ENCODE assay signal across 1 cellular context in the genomic region with DNA sequence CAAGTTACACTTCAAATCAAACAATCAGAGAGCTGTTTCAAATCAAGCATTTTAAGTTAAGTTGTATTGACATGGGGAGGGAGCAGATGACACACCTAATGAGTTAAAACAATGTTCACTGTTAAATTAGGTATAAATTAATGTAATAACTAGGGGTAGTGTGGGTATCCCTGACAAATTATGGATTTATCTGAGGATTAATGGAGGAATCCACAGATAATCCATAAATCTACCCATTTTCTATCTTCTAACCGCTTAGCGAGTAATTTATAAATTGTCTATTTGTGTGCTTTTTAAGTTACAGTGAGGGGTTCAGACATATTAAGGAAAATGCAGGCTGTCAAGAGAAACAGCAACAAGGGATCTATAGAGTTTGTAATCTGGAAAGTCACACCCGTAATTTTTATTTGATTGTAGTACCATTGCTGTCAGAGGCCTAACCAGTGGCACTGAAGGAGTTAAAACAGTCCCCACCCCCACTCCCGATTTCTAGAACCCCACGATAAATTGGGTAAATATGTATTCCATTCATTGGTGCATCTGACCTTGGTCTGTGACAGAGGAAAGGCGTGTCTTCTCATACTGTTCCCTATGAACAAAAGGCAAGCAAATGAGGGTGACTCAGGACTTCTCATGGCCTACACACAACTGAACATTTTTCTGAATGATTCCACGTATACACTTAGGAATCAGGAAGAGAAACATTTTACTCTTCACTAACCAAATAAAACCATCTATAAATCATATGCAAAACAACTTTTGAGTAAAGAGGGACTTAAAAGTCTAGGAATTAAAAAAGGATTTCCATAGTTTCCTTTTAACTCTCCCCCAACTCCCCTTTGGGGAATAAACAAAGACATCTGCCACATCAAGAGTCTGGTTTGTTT.
TF ChIP-seq lines count a peak whose summit lies in the region.

No MANE protein-coding gene starts in this region.

TF ChIP-seq in K562, 482 proteins besides CTCF, POLR2A, EP300 and RAD21 (continued from another document and continues in another):
- TF ChIP-seq ZNF239 (CRISPR knock-in tag; IDR thresholded peaks at IDR 0.05) (peak; percentile 67), CCNT2 (IDR thresholded peaks at IDR 0.05; ENCODE audit: borderline replicate concordance, extremely low read depth, insufficient read length, low read depth, low read length) (peak; percentile 19), ZNF184 (CRISPR knock-in tag; IDR thresholded peaks at IDR 0.05) (no peak), POLR2B (IDR thresholded peaks at IDR 0.05; ENCODE audit: low read depth, partially characterized antibody) (peak; percentile 79), MYBL2 (IDR thresholded peaks at IDR 0.05; ENCODE audit: low read depth) (no peak), MYBL2 (CRISPR knock-in tag; IDR thresholded peaks at IDR 0.05; ENCODE audit: borderline replicate concordance) (no peak), HEY1 (CRISPR knock-in tag; IDR thresholded peaks at IDR 0.05; ENCODE audit: borderline replicate concordance) (peak; percentile 69; the same call in 1 of the 2 replicates), ETV5 (CRISPR knock-in tag; IDR thresholded peaks at IDR 0.05; ENCODE audit: low read depth) (no peak), GATAD2A (IDR thresholded peaks at IDR 0.05) (no peak), GTF2E2 (tag; IDR thresholded peaks at IDR 0.05) (no peak; the same call in 1 of the 2 replicates), ZNF124 (CRISPR knock-in tag; IDR thresholded peaks at IDR 0.05) (no peak), HMG20A (CRISPR knock-in tag; conservative IDR thresholded peaks at IDR 0.05) (no peak), ZNF561 (CRISPR knock-in tag; conservative IDR thresholded peaks at IDR 0.05) (no peak; the same call in 1 of the 2 replicates), HNRNPL (IDR thresholded peaks at IDR 0.05; ENCODE audit: low read depth, low read length) (no peak), PHB (CRISPR knock-in tag; IDR thresholded peaks at IDR 0.05) (0 out of 2 replicates have a peak, but pooled peaks have one; percentile 66), MTA1 (IDR thresholded peaks at IDR 0.05; ENCODE audit: borderline replicate concordance) (0 out of 2 replicates have a peak, but pooled peaks have one; percentile 23), MEIS2 (IDR thresholded peaks at IDR 0.05; ENCODE audit: partially characterized antibody) (peak; percentile 42), RUNX1 (IDR thresholded peaks at IDR 0.05; ENCODE audit: low read depth) (no peak), CBX3 (IDR thresholded peaks at IDR 0.05; ENCODE audit: borderline replicate concordance in 1 of 2, low read length in 2 of 2) (0 out of 3 replicates have a peak, but pooled peaks of 1 of the 2 experiments have one; percentile 27), ZNF224 (CRISPR knock-in tag; IDR thresholded peaks at IDR 0.05) (no peak), SIN3A (IDR thresholded peaks at IDR 0.05; ENCODE audit: borderline replicate concordance in 2 of 2, control insufficient read depth in 1 of 2, low read depth in 2 of 2, low read length in 2 of 2) (no peak), CREBBP (IDR thresholded peaks at IDR 0.05; ENCODE audit: low read depth, low read length) (no peak), ZNF699 (CRISPR knock-in tag; IDR thresholded peaks at IDR 0.05; ENCODE audit: insufficient replicate concordance) (no peak), CREM (IDR thresholded peaks at IDR 0.05; ENCODE audit: low read depth) (peak; percentile 70), RBM17 (IDR thresholded peaks at IDR 0.05; ENCODE audit: borderline replicate concordance, low read depth, low read length) (no peak), GABPA (tag; conservative IDR thresholded peaks at IDR 0.05; ENCODE audit: low read depth) (no peak; the same call in 1 of the 2 replicates), DPF2 (IDR thresholded peaks at IDR 0.05) (peak; percentile 81)
- TF ChIP-seq, protein P1, sequence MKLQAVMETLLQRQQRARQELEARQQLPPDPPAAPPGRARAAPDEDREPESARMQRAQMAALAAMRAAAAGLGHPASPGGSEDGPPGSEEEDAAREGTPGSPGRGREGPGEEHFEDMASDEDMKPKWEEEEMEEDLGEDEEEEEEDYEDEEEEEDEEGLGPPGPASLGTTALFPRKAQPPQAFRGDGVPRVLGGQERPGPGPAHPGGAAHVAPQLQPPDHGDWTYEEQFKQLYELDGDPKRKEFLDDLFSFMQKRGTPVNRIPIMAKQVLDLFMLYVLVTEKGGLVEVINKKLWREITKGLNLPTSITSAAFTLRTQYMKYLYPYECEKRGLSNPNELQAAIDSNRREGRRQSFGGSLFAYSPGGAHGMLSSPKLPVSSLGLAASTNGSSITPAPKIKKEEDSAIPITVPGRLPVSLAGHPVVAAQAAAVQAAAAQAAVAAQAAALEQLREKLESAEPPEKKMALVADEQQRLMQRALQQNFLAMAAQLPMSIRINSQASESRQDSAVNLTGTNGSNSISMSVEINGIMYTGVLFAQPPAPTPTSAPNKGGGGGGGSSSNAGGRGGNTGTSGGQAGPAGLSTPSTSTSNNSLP (IDR thresholded peaks at IDR 0.05; ENCODE audit: borderline replicate concordance, low read depth, low read length), result peak; percentile 82; the same call in 1 of the 2 replicates
- TF ChIP-seq, protein P2, sequence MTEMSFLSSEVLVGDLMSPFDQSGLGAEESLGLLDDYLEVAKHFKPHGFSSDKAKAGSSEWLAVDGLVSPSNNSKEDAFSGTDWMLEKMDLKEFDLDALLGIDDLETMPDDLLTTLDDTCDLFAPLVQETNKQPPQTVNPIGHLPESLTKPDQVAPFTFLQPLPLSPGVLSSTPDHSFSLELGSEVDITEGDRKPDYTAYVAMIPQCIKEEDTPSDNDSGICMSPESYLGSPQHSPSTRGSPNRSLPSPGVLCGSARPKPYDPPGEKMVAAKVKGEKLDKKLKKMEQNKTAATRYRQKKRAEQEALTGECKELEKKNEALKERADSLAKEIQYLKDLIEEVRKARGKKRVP (CRISPR knock-in tag; IDR thresholded peaks at IDR 0.05), result peak; percentile 7; the same call in 1 of the 2 replicates
- TF ChIP-seq, protein P3, sequence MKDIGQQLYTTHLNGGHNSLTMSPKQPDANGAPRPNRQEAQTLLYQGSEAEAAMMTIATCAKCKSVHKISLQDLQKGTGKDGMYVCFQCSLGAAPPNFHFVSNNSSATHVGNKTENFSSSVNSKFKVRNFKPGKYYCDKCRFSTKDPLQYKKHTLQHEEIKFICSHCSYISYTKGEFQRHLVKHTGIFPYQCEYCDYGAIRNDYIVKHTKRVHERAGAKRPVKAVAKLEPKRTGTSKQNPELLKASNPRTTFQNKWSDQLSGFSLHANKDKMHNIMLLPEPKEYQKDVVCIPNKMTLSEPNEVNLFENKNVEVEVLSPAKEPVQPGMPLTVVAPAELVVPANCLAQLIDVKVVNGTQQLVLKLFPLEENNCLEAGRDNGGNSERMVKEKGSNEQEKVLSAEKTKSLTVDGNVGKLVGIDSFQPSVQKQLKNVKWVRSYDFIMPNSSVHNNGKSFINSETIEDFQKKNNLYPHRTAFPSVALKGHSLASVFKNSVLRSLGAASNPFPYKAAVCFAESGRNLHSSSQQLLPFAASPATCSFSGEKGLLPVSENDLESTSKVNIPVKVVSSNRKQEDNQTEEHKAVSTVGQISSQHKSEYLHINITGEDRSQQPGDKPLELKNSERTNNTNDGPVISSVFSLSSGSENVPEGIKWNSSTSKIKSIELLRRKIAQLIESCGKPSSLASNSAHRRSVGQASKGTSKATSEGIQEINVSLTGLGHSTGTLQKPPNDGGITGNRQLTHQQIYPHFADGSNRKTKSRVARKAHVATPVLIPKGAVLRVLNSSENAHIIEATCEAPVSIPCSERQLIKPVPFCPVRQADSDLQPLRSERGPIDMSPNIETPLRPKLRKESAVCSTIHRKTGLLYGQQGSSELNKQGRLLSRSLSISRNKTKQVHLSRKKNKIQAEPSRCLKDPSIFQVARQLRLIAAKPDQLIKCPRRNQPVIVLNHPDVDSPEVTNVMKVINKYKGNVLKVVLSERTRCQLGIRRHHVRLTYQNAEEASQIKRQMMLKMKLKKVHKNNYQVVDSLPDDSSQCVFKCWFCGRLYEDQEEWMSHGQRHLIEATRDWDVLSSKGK (CRISPR knock-in tag; IDR thresholded peaks at IDR 0.05), result no peak
- TF ChIP-seq, protein P4, sequence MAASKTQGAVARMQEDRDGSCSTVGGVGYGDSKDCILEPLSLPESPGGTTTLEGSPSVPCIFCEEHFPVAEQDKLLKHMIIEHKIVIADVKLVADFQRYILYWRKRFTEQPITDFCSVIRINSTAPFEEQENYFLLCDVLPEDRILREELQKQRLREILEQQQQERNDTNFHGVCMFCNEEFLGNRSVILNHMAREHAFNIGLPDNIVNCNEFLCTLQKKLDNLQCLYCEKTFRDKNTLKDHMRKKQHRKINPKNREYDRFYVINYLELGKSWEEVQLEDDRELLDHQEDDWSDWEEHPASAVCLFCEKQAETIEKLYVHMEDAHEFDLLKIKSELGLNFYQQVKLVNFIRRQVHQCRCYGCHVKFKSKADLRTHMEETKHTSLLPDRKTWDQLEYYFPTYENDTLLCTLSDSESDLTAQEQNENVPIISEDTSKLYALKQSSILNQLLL (CRISPR knock-in tag; IDR thresholded peaks at IDR 0.05; ENCODE audit: borderline replicate concordance), result no peak
- TF ChIP-seq, protein P5, sequence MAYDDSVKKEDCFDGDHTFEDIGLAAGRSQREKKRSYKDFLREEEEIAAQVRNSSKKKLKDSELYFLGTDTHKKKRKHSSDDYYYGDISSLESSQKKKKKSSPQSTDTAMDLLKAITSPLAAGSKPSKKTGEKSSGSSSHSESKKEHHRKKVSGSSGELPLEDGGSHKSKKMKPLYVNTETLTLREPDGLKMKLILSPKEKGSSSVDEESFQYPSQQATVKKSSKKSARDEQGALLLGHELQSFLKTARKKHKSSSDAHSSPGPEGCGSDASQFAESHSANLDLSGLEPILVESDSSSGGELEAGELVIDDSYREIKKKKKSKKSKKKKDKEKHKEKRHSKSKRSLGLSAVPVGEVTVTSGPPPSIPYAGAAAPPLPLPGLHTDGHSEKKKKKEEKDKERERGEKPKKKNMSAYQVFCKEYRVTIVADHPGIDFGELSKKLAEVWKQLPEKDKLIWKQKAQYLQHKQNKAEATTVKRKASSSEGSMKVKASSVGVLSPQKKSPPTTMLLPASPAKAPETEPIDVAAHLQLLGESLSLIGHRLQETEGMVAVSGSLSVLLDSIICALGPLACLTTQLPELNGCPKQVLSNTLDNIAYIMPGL (CRISPR knock-in tag; IDR thresholded peaks at IDR 0.05), result no peak
- TF ChIP-seq, protein P6, sequence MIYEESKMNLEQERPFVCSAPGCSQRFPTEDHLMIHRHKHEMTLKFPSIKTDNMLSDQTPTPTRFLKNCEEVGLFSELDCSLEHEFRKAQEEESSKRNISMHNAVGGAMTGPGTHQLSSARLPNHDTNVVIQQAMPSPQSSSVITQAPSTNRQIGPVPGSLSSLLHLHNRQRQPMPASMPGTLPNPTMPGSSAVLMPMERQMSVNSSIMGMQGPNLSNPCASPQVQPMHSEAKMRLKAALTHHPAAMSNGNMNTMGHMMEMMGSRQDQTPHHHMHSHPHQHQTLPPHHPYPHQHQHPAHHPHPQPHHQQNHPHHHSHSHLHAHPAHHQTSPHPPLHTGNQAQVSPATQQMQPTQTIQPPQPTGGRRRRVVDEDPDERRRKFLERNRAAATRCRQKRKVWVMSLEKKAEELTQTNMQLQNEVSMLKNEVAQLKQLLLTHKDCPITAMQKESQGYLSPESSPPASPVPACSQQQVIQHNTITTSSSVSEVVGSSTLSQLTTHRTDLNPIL (CRISPR knock-in tag; IDR thresholded peaks at IDR 0.05), result peak; percentile 41
- TF ChIP-seq, protein P7, sequence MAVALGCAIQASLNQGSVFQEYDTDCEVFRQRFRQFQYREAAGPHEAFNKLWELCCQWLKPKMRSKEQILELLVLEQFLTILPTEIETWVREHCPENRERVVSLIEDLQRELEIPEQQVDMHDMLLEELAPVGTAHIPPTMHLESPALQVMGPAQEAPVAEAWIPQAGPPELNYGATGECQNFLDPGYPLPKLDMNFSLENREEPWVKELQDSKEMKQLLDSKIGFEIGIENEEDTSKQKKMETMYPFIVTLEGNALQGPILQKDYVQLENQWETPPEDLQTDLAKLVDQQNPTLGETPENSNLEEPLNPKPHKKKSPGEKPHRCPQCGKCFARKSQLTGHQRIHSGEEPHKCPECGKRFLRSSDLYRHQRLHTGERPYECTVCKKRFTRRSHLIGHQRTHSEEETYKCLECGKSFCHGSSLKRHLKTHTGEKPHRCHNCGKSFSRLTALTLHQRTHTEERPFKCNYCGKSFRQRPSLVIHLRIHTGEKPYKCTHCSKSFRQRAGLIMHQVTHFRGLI (CRISPR knock-in tag; IDR thresholded peaks at IDR 0.05), result no peak; the same call in 1 of the 2 replicates
- TF ChIP-seq, protein P8, sequence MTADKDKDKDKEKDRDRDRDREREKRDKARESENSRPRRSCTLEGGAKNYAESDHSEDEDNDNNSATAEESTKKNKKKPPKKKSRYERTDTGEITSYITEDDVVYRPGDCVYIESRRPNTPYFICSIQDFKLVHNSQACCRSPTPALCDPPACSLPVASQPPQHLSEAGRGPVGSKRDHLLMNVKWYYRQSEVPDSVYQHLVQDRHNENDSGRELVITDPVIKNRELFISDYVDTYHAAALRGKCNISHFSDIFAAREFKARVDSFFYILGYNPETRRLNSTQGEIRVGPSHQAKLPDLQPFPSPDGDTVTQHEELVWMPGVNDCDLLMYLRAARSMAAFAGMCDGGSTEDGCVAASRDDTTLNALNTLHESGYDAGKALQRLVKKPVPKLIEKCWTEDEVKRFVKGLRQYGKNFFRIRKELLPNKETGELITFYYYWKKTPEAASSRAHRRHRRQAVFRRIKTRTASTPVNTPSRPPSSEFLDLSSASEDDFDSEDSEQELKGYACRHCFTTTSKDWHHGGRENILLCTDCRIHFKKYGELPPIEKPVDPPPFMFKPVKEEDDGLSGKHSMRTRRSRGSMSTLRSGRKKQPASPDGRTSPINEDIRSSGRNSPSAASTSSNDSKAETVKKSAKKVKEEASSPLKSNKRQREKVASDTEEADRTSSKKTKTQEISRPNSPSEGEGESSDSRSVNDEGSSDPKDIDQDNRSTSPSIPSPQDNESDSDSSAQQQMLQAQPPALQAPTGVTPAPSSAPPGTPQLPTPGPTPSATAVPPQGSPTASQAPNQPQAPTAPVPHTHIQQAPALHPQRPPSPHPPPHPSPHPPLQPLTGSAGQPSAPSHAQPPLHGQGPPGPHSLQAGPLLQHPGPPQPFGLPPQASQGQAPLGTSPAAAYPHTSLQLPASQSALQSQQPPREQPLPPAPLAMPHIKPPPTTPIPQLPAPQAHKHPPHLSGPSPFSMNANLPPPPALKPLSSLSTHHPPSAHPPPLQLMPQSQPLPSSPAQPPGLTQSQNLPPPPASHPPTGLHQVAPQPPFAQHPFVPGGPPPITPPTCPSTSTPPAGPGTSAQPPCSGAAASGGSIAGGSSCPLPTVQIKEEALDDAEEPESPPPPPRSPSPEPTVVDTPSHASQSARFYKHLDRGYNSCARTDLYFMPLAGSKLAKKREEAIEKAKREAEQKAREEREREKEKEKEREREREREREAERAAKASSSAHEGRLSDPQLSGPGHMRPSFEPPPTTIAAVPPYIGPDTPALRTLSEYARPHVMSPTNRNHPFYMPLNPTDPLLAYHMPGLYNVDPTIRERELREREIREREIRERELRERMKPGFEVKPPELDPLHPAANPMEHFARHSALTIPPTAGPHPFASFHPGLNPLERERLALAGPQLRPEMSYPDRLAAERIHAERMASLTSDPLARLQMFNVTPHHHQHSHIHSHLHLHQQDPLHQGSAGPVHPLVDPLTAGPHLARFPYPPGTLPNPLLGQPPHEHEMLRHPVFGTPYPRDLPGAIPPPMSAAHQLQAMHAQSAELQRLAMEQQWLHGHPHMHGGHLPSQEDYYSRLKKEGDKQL (CRISPR knock-in tag; IDR thresholded peaks at IDR 0.05; ENCODE audit: borderline replicate concordance), result no peak
- TF ChIP-seq, protein P9, sequence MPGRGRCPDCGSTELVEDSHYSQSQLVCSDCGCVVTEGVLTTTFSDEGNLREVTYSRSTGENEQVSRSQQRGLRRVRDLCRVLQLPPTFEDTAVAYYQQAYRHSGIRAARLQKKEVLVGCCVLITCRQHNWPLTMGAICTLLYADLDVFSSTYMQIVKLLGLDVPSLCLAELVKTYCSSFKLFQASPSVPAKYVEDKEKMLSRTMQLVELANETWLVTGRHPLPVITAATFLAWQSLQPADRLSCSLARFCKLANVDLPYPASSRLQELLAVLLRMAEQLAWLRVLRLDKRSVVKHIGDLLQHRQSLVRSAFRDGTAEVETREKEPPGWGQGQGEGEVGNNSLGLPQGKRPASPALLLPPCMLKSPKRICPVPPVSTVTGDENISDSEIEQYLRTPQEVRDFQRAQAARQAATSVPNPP (IDR thresholded peaks at IDR 0.05; ENCODE audit: borderline replicate concordance, insufficient read depth, insufficient read length), result no peak
